15 cellular contexts compared by ENCODE assay signal in the genomic region with DNA sequence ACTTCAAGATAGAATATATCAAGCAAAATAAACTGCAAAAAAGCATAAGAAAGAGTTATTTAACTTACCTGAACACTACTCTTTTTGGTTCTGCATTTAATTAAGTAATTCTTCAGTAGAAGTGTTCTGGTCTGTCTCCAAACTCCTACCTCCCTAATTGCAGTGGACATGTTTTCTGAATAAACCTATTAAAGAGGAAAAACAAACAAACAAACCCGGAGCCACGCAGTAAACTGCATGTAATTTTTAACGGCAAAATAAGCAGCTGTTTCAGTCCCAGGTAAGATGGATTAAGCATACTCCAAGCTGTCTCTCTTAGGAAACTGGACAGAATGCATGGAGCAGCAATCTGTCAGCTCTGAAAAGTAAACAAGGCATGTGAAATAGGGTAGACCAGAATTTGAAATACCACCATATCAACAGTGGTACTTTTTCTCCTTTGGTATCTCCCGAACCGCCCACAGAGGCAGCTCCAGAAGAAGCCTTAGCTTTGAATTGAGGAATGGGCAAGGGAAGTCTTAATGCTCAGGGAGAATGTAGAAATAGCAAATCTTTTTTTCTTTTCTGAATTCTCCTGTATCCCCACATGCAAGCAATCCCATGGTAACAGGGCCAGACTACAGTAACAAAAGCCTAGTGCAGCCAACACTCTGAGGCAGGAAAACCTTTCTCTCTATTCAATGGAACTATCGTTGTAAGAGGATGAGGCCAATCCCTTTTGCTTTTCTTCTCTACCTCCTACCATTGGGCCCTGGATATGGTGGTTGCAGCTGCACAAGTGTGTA. TPM values are rescaled to one million over a fixed set of nuclear protein-coding genes. Genes with fewer than 3 reads are reported as not detected.
DNase-seq lines count a peak whose midpoint lies in the region; ATAC-seq and TF ChIP-seq lines count a peak whose summit lies in the region.
"Had no signal": no experiment of that assay in that cellular context is flagged by ENCODE, and none has a peak within 500 bp of the region (broad histone marks: within the 10 kb centered on the region; RNA-seq: fewer than 3 reads in every experiment).

No MANE protein-coding gene starts in this region.

- intact Hi-C loops in right lobe of liver (cut with DNase I) = no loop called here
- intact Hi-C loops in left ventricle myocardium inferior (cut with micrococcal nuclease) = no loop called here

- TF ChIP-seq POLR2A in right lobe of liver (IDR thresholded peaks at IDR 0.05) = no peak

- H3K36me3 ChIP-seq in right lobe of liver (peaks cover 0 to 4% (median 0%) of the 10 kb centered on the region in 4 donors), left ventricle myocardium inferior (peaks cover 4% of the 10 kb centered on the region)

- peaks cover 0 to 8% (median 0%) of the 10 kb centered on the region in 4 donors for H3K4me1 ChIP-seq in right lobe of liver
- H3K4me1 ChIP-seq in left ventricle myocardium inferior = peaks cover 3% of the 10 kb centered on the region

- WGBS in right lobe of liver (ENCODE audit: insufficient coverage, low coverage, low lambda C conversion rate, missing lambda C conversion rate) = 53% methylated on average over 6 of the region's 6 CpGs

- H3K27ac ChIP-seq in VCaP (0 out of 2 replicates have a peak overlapping the region, but pooled peaks have one; percentile 4), right lobe of liver (no peak overlapping the region), left ventricle myocardium inferior (replicated peaks) (no peak overlapping the region)
- H3K27ac ChIP-seq: KMS-11 had no signal

- DNase-seq in DMS 273 treated with DMSO at 0.1 percent for 48 hours (lab: John Stamatoyannopoulos, UW) (peak; percentile 64), NCI-H2107 treated with DMSO at 0.1 percent for 48 hours (lab: John Stamatoyannopoulos, UW; ENCODE audit: unreplicated experiment) (peak; percentile 92), right lobe of liver (no peak), T1000 (lab: John Stamatoyannopoulos, UW) (no peak), left ventricle myocardium inferior (no peak), NCI-H226 (no peak), CD1c-positive myeloid dendritic cell (ENCODE audit: extremely low spot score) (no peak)
- DNase-seq: activated CD4-positive, alpha-beta T cell treated with anti-CD3 and anti-CD28 coated beads for 4 hours; GDM1; mesenchymal stem cell; stimulated activated CD4-positive, alpha-beta T cell treated with anti-CD3 and anti-CD28 coated beads, Interleukin-4, amount 100 ng/mL, for 1 hour; stimulated activated naive CD4-positive, alpha-beta T cell; SW 1271 had no signal

- H3K4me3 ChIP-seq in right lobe of liver (no peak overlapping the region), left ventricle myocardium inferior (no peak overlapping the region)

- peak; percentile 25 to 53 (median 38) for ATAC-seq in right lobe of liver

- no peaks in the 10 kb centered on the region for H3K9me3 ChIP-seq in right lobe of liver
- H3K9me3 ChIP-seq in left ventricle myocardium inferior (replicated peaks) = no peaks in the 10 kb centered on the region

- TF ChIP-seq CTCF in VCaP (conservative IDR thresholded peaks at IDR 0.05) = no peak
- TF ChIP-seq CTCF in right lobe of liver (IDR thresholded peaks at IDR 0.05) = no peak
- TF ChIP-seq CTCF in left ventricle myocardium inferior (IDR thresholded peaks at IDR 0.05; ENCODE audit: borderline replicate concordance) = no peak

- H3K27me3 ChIP-seq in right lobe of liver (no peaks in the 10 kb centered on the region), left ventricle myocardium inferior (ENCODE audit: low read depth) (no peaks in the 10 kb centered on the region)

RNA-seq across cellular contexts. Expression of a gene that starts 12.5 kb away (rescaled TPM):
- total RNA-seq in right lobe of liver = 10 to 100 TPM; 34.5 to 58.2 (median 46.7) TPM
- 17.1 TPM for total RNA-seq in left ventricle myocardium inferior

Comparison
In these comparisons a context has a peak if more than half of its experiments do, and no peak if none do; other contexts are left out.
1. DNase-seq: peak in DMS 273 treated with DMSO at 0.1 percent for 48 hours (single experiment) and NCI-H2107 treated with DMSO at 0.1 percent for 48 hours (single experiment); none in right lobe of liver (0 of 3), T1000 (single experiment), left ventricle myocardium inferior (single experiment), NCI-H226 (single experiment) and CD1c-positive myeloid dendritic cell (single experiment).